10 cellular contexts compared by ENCODE assay signal in the genomic region with DNA sequence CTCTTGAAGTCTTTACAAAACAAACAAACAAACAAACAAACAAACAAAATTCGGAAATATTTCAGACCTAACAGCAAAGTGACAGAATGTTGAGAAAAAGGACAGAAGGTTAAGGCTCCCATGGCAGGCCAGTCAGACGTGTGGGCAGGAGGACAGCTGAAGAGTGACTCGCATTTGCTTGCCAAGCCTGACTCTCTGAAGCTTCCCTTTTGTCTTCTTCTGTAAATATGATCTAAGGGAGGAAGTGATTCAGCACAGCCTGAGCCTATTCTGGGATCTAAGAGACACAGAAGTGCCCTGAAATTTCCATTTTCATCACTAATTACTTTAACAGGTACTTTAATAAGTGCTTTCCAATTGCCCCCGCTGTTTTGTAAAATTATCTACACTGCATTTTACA.
DNase-seq lines count a peak whose midpoint lies in the region; ATAC-seq and TF ChIP-seq lines count a peak whose summit lies in the region.
"Had no signal": no experiment of that assay in that cellular context is flagged by ENCODE, and none has a peak within 500 bp of the region (broad histone marks: within the 10 kb centered on the region; RNA-seq: fewer than 3 reads in every experiment).

No MANE protein-coding gene starts in this region.

- TF ChIP-seq CTCF in GM23338 (conservative IDR thresholded peaks at IDR 0.05; ENCODE audit: low read depth in 2 of 2) = no peak

- H3K27me3 Mint-ChIP-seq in GM23338 (ENCODE audit: insufficient read depth, low read depth, poor library complexity) = peaks cover 2% of the 10 kb centered on the region
- no peaks in the 10 kb centered on the region for H3K27me3 Mint-ChIP-seq in activated naive CD8-positive, alpha-beta T cell treated with anti-CD3 and anti-CD28 coated beads, Interleukin-2, amount 50 U/mL, for 24 hours

- H3K4me1 ChIP-seq in GM23338 (ENCODE audit: insufficient read depth) = 0 out of 2 replicates have a peak, but pooled peaks cover 5% of the 10 kb centered on the region
- H3K4me1 ChIP-seq: pancreas had no signal

- no peaks in the 10 kb centered on the region for H3K27me3 ChIP-seq in GM23338 (ENCODE audit: insufficient read depth)
- H3K27me3 ChIP-seq: pancreas had no signal

- H3K27ac ChIP-seq in GM23338 (ENCODE audit: low read depth) = no peak overlapping the region
- H3K27ac ChIP-seq: pancreas had no signal

- ATAC-seq in GM23338 (no peak), GM21367 (IDR thresholded peaks at IDR 0.05; ENCODE audit: unreplicated experiment) (no peak), GM21515 (IDR thresholded peaks at IDR 0.05; ENCODE audit: unreplicated experiment) (no peak)
- no peak for ATAC-seq in activated naive CD8-positive, alpha-beta T cell treated with anti-CD3 and anti-CD28 coated beads, Interleukin-2, amount 50 U/mL, for 24 hours

- H3K4me3 Mint-ChIP-seq in GM23338 = no peak overlapping the region
- H3K4me3 Mint-ChIP-seq in activated naive CD8-positive, alpha-beta T cell treated with anti-CD3 and anti-CD28 coated beads, Interleukin-2, amount 50 U/mL, for 24 hours = no peak overlapping the region

- H3K36me3 Mint-ChIP-seq in GM23338 (ENCODE audit: low read depth) = peaks cover 23% of the 10 kb centered on the region; the same call in 2 of the 3 replicates
- no peaks in the 10 kb centered on the region for H3K36me3 Mint-ChIP-seq in activated naive CD8-positive, alpha-beta T cell treated with anti-CD3 and anti-CD28 coated beads, Interleukin-2, amount 50 U/mL, for 24 hours (ENCODE audit: low read depth)

- no peaks in the 10 kb centered on the region for H4K20me1 ChIP-seq in GM23338 (replicated peaks; ENCODE audit: insufficient read depth)

- no peak overlapping the region; the same call in 1 of the 2 replicates for H3K4me2 ChIP-seq in GM23338

- peaks cover 11% of the 10 kb centered on the region; the same call in 2 of the 3 replicates for H3K4me1 Mint-ChIP-seq in GM23338
- no peaks in the 10 kb centered on the region for H3K4me1 Mint-ChIP-seq in activated naive CD8-positive, alpha-beta T cell treated with anti-CD3 and anti-CD28 coated beads, Interleukin-2, amount 50 U/mL, for 24 hours

- H2AFZ ChIP-seq in GM23338 = peak overlapping the region; percentile 52; the same call in 1 of the 2 replicates

- H3K9me3 Mint-ChIP-seq in GM23338 = peaks cover 29% of the 10 kb centered on the region
- H3K9me3 Mint-ChIP-seq in activated naive CD8-positive, alpha-beta T cell treated with anti-CD3 and anti-CD28 coated beads, Interleukin-2, amount 50 U/mL, for 24 hours = peaks cover 32% of the 10 kb centered on the region

- no peak overlapping the region for H3K27ac Mint-ChIP-seq in GM23338
- H3K27ac Mint-ChIP-seq in activated naive CD8-positive, alpha-beta T cell treated with anti-CD3 and anti-CD28 coated beads, Interleukin-2, amount 50 U/mL, for 24 hours = no peak overlapping the region

- no peaks in the 10 kb centered on the region for H3F3A ChIP-seq in GM23338 (replicated peaks; ENCODE audit: low read depth)

- DNase-seq in GM23338 (ENCODE audit: low spot score) (peak; percentile 8), NCI-H345 treated with DMSO at 0.1 percent for 48 hours (lab: John Stamatoyannopoulos, UW; ENCODE audit: unreplicated experiment) (peak; percentile 28), cerebellar cortex (ENCODE audit: low spot score) (peak; percentile 7), putamen (ENCODE audit: low spot score) (peak; percentile 63), NCI-H1048 (lab: John Stamatoyannopoulos, UW) (no peak)
- DNase-seq in activated naive CD8-positive, alpha-beta T cell treated with anti-CD3 and anti-CD28 coated beads, Interleukin-2, amount 50 U/mL, for 24 hours = no peak
- DNase-seq: activated CD4-positive, alpha-beta T cell treated with anti-CD3 and anti-CD28 coated beads, Interleukin-2, amount 50 U/mL, for 1 hour; pancreas had no signal

- H3K4me3 ChIP-seq in GM23338 = no peak overlapping the region
- H3K4me3 ChIP-seq: pancreas had no signal

- no peaks in the 10 kb centered on the region for H3K79me2 ChIP-seq in GM23338 (replicated peaks; ENCODE audit: insufficient read depth)

- H3K36me3 ChIP-seq in GM23338 (ENCODE audit: insufficient read depth) = no peaks in the 10 kb centered on the region
- H3K36me3 ChIP-seq: pancreas had no signal

- H3K9me2 ChIP-seq in GM23338 (ENCODE audit: insufficient read depth) = no peaks in the 10 kb centered on the region

TF ChIP-seq in GM23338, 12 proteins besides CTCF, POLR2A, EP300 and RAD21:
- TF ChIP-seq ETS1 (IDR thresholded peaks at IDR 0.05) (no peak), ZNF331 (CRISPR knock-in tag; IDR thresholded peaks at IDR 0.05; ENCODE audit: low read depth) (no peak)
- TF ChIP-seq, protein P1, sequence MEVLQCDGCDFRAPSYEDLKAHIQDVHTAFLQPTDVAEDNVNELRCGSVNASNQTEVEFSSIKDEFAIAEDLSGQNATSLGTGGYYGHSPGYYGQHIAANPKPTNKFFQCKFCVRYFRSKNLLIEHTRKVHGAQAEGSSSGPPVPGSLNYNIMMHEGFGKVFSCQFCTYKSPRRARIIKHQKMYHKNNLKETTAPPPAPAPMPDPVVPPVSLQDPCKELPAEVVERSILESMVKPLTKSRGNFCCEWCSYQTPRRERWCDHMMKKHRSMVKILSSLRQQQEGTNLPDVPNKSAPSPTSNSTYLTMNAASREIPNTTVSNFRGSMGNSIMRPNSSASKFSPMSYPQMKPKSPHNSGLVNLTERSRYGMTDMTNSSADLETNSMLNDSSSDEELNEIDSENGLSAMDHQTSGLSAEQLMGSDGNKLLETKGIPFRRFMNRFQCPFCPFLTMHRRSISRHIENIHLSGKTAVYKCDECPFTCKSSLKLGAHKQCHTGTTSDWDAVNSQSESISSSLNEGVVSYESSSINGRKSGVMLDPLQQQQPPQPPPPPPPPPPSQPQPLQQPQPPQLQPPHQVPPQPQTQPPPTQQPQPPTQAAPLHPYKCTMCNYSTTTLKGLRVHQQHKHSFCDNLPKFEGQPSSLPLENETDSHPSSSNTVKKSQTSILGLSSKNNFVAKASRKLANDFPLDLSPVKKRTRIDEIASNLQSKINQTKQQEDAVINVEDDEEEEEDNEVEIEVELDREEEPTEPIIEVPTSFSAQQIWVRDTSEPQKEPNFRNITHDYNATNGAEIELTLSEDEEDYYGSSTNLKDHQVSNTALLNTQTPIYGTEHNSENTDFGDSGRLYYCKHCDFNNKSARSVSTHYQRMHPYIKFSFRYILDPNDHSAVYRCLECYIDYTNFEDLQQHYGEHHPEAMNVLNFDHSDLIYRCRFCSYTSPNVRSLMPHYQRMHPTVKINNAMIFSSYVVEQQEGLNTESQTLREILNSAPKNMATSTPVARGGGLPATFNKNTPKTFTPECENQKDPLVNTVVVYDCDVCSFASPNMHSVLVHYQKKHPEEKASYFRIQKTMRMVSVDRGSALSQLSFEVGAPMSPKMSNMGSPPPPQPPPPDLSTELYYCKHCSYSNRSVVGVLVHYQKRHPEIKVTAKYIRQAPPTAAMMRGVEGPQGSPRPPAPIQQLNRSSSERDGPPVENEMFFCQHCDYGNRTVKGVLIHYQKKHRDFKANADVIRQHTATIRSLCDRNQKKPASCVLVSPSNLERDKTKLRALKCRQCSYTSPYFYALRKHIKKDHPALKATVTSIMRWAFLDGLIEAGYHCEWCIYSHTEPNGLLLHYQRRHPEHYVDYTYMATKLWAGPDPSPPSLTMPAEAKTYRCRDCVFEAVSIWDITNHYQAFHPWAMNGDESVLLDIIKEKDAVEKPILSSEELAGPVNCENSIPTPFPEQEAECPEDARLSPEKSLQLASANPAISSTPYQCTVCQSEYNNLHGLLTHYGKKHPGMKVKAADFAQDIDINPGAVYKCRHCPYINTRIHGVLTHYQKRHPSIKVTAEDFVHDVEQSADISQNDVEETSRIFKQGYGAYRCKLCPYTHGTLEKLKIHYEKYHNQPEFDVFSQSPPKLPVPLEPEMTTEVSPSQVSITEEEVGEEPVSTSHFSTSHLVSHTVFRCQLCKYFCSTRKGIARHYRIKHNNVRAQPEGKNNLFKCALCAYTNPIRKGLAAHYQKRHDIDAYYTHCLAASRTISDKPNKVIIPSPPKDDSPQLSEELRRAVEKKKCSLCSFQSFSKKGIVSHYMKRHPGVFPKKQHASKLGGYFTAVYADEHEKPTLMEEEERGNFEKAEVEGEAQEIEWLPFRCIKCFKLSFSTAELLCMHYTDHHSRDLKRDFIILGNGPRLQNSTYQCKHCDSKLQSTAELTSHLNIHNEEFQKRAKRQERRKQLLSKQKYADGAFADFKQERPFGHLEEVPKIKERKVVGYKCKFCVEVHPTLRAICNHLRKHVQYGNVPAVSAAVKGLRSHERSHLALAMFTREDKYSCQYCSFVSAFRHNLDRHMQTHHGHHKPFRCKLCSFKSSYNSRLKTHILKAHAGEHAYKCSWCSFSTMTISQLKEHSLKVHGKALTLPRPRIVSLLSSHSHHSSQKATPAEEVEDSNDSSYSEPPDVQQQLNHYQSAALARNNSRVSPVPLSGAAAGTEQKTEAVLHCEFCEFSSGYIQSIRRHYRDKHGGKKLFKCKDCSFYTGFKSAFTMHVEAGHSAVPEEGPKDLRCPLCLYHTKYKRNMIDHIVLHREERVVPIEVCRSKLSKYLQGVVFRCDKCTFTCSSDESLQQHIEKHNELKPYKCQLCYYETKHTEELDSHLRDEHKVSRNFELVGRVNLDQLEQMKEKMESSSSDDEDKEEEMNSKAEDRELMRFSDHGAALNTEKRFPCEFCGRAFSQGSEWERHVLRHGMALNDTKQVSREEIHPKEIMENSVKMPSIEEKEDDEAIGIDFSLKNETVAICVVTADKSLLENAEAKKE (CRISPR knock-in tag; IDR thresholded peaks at IDR 0.05) = peak; percentile 28; the same call in 1 of the 2 replicates

Comparison
In these comparisons a context has a peak if more than half of its experiments do, and no peak if none do; other contexts are left out.
1. DNase-seq: peak in GM23338 (single experiment), NCI-H345 treated with DMSO at 0.1 percent for 48 hours (single experiment), cerebellar cortex (single experiment) and putamen (single experiment); none in NCI-H1048 (single experiment) and activated naive CD8-positive, alpha-beta T cell treated with anti-CD3 and anti-CD28 coated beads, Interleukin-2, amount 50 U/mL, for 24 hours (single experiment).